10 cellular contexts compared by ENCODE assay signal in genomic region chr3:124246949-124247348, GRCh38.
DNase-seq lines count a peak whose midpoint lies in the region; ATAC-seq, FAIRE-seq and TF ChIP-seq lines count a peak whose summit lies in the region.
"Had no signal": no experiment of that assay in that cellular context is flagged by ENCODE, and none has a peak within 500 bp of the region (broad histone marks: within the 10 kb centered on the region; RNA-seq: fewer than 3 reads in every experiment).

No MANE protein-coding gene starts in this region.

- no peak overlapping the region for H3K4me3 Mint-ChIP-seq in activated CD8-positive, alpha-beta T cell treated with anti-CD3 and anti-CD28 coated beads for 36 hours
- H3K4me3 Mint-ChIP-seq in activated CD8-positive, alpha-beta T cell treated with anti-CD3 and anti-CD28 coated beads, Interleukin-2, amount 10 ng/mL, durations not matched to agents 7 days and 5 days = no peak overlapping the region
- H3K4me3 Mint-ChIP-seq in type B pancreatic cell = no peak overlapping the region
- H3K4me3 Mint-ChIP-seq: memory B cell had no signal

- TF ChIP-seq POLR2A in endothelial cell of umbilical vein (IDR thresholded peaks at IDR 0.05; ENCODE audit: low read depth, low read length) = no peak

- POLR2A ChIA-PET in activated CD8-positive, alpha-beta T cell treated with anti-CD3 and anti-CD28 coated beads for 36 hours (lab: Charles Lee) = no interaction called here
- POLR2A ChIA-PET in activated CD8-positive, alpha-beta T cell treated with anti-CD3 and anti-CD28 coated beads, Interleukin-2, amount 10 ng/mL, durations not matched to agents 7 days and 5 days (lab: Charles Lee) = no interaction called here
- POLR2A ChIA-PET in endothelial cell of umbilical vein (lab: Charles Lee) = no interaction called here

- H3K4me2 ChIP-seq in endothelial cell of umbilical vein (ENCODE audit: insufficient read depth, low read length) = no peak overlapping the region

- H3K79me2 ChIP-seq in endothelial cell of umbilical vein (ENCODE audit: control insufficient read depth, insufficient read depth, low read length) = no peaks in the 10 kb centered on the region

- H3K27me3 Mint-ChIP-seq in activated CD8-positive, alpha-beta T cell treated with anti-CD3 and anti-CD28 coated beads for 36 hours = peaks cover 19% of the 10 kb centered on the region
- H3K27me3 Mint-ChIP-seq in activated CD8-positive, alpha-beta T cell treated with anti-CD3 and anti-CD28 coated beads, Interleukin-2, amount 10 ng/mL, durations not matched to agents 7 days and 5 days (ENCODE audit: low read depth) = peaks cover 18% of the 10 kb centered on the region
- peaks cover 4% of the 10 kb centered on the region for H3K27me3 Mint-ChIP-seq in type B pancreatic cell

- no peak overlapping the region for H3K4me3 ChIP-seq in endothelial cell of umbilical vein (replicated peaks in 1 of 3; ENCODE audit: insufficient read depth in 1 of 3, low read depth in 1 of 3, low read length in 3 of 3)

- H2AFZ ChIP-seq in endothelial cell of umbilical vein (ENCODE audit: low read depth, low read length) = no peak overlapping the region

- TF ChIP-seq CTCF in activated CD8-positive, alpha-beta T cell treated with anti-CD3 and anti-CD28 coated beads for 36 hours (IDR thresholded peaks at IDR 0.05) = peak; percentile 26
- peak; percentile 29 to 39 for TF ChIP-seq CTCF in endothelial cell of umbilical vein (IDR thresholded peaks at IDR 0.05; ENCODE audit: extremely low read depth in 1 of 2, insufficient read depth in 1 of 2, low read depth in 1 of 2, low read length in 2 of 2)
- peak; percentile 57 for TF ChIP-seq CTCF in type B pancreatic cell (conservative IDR thresholded peaks at IDR 0.05)

- H3K4me1 Mint-ChIP-seq in activated CD8-positive, alpha-beta T cell treated with anti-CD3 and anti-CD28 coated beads for 36 hours (ENCODE audit: low read depth) = no peaks in the 10 kb centered on the region
- H3K4me1 Mint-ChIP-seq in activated CD8-positive, alpha-beta T cell treated with anti-CD3 and anti-CD28 coated beads, Interleukin-2, amount 10 ng/mL, durations not matched to agents 7 days and 5 days (ENCODE audit: low read depth) = peaks cover 4% of the 10 kb centered on the region
- H3K4me1 Mint-ChIP-seq in type B pancreatic cell (ENCODE audit: unreplicated experiment) = peaks cover 13% of the 10 kb centered on the region
- H3K4me1 Mint-ChIP-seq: memory B cell had no signal

- dilution Hi-C loops in endothelial cell of umbilical vein (cut with MboI; ENCODE audit: extremely low pct_ligation_motif_present, low sequenced_read_pairs) = no loop called here

- H4K20me1 ChIP-seq in endothelial cell of umbilical vein (replicated peaks; ENCODE audit: control insufficient read depth, extremely low read depth, insufficient read depth, low read length) = no peaks in the 10 kb centered on the region

- intact Hi-C loops in activated CD8-positive, alpha-beta T cell treated with anti-CD3 and anti-CD28 coated beads for 36 hours (cut with micrococcal nuclease) = no loop called here
- intact Hi-C loops in endothelial cell of umbilical vein (cut with micrococcal nuclease) = no loop called here

- no peaks in the 10 kb centered on the region for H3K9me3 ChIP-seq in endothelial cell of umbilical vein (replicated peaks; ENCODE audit: control insufficient read depth, insufficient read depth, low read length)

- peak; percentile 11 for DNase-seq in activated CD8-positive, alpha-beta T cell treated with anti-CD3 and anti-CD28 coated beads for 36 hours
- no peak for DNase-seq in activated CD8-positive, alpha-beta T cell treated with anti-CD3 and anti-CD28 coated beads, Interleukin-2, amount 10 ng/mL, durations not matched to agents 7 days and 5 days
- DNase-seq in NCI-H446 treated with DMSO at 0.1 percent for 48 hours (lab: John Stamatoyannopoulos, UW) = peak; percentile 12
- peak; percentile 26 for DNase-seq in endothelial cell of umbilical vein (ENCODE audit: low read depth, low spot score)
- no peak for DNase-seq in type B pancreatic cell (ENCODE audit: extremely low spot score, unreplicated experiment)
- DNase-seq in ureter (ENCODE audit: low spot score) = no peak
- DNase-seq in stimulated activated naive CD4-positive, alpha-beta T cell (lab: John Stamatoyannopoulos, UW) = no peak

- no peaks in the 10 kb centered on the region for H3K9me3 Mint-ChIP-seq in activated CD8-positive, alpha-beta T cell treated with anti-CD3 and anti-CD28 coated beads for 36 hours
- no peaks in the 10 kb centered on the region for H3K9me3 Mint-ChIP-seq in activated CD8-positive, alpha-beta T cell treated with anti-CD3 and anti-CD28 coated beads, Interleukin-2, amount 10 ng/mL, durations not matched to agents 7 days and 5 days (ENCODE audit: insufficient read depth)
- H3K9me3 Mint-ChIP-seq in type B pancreatic cell = no peaks in the 10 kb centered on the region
- H3K9me3 Mint-ChIP-seq: memory B cell had no signal

- H3K27me3 ChIP-seq in endothelial cell of umbilical vein (ENCODE audit: control insufficient read depth in 2 of 2, insufficient read depth in 2 of 2, low read length in 2 of 2) = no peaks in the 10 kb centered on the region

- H3K27ac Mint-ChIP-seq in activated CD8-positive, alpha-beta T cell treated with anti-CD3 and anti-CD28 coated beads for 36 hours = no peak overlapping the region
- no peak overlapping the region for H3K27ac Mint-ChIP-seq in activated CD8-positive, alpha-beta T cell treated with anti-CD3 and anti-CD28 coated beads, Interleukin-2, amount 10 ng/mL, durations not matched to agents 7 days and 5 days
- no peak overlapping the region for H3K27ac Mint-ChIP-seq in type B pancreatic cell
- H3K27ac Mint-ChIP-seq: memory B cell had no signal

- no peak overlapping the region for H3K27ac ChIP-seq in endothelial cell of umbilical vein (ENCODE audit: insufficient read depth, low read depth, low read length)

- peak; percentile 64 for FAIRE-seq in endothelial cell of umbilical vein (lab: Jason Lieb, UNC)
- FAIRE-seq: TTC549 had no signal

- no peaks in the 10 kb centered on the region for H3K9me1 ChIP-seq in endothelial cell of umbilical vein (replicated peaks; ENCODE audit: control insufficient read depth, extremely low read depth, insufficient read depth, low read length)

- CTCF ChIA-PET in activated CD8-positive, alpha-beta T cell treated with anti-CD3 and anti-CD28 coated beads for 36 hours (lab: Charles Lee) = interaction anchor here (1.5 kb wide), 1 partner anchor 14 kb away, joined by 5 read pairs; no protein-coding TSS in a partner anchor
- CTCF ChIA-PET in activated CD8-positive, alpha-beta T cell treated with anti-CD3 and anti-CD28 coated beads, Interleukin-2, amount 10 ng/mL, durations not matched to agents 7 days and 5 days (lab: Charles Lee) = interaction anchor here (1.0 kb wide), 1 partner anchor 231 kb away, joined by 3 read pairs; no protein-coding TSS in a partner anchor
- CTCF ChIA-PET in endothelial cell of umbilical vein (lab: Charles Lee) = interaction anchor here (0.6 to 1.6 kb wide), 18 partner anchors 9 to 232 kb away, joined by 3 to 8 read pairs (median 3); partner anchors contain the start of gene KALRN

- no peak for ATAC-seq in activated CD8-positive, alpha-beta T cell treated with anti-CD3 and anti-CD28 coated beads for 36 hours
- ATAC-seq in activated CD8-positive, alpha-beta T cell treated with anti-CD3 and anti-CD28 coated beads, Interleukin-2, amount 10 ng/mL, durations not matched to agents 7 days and 5 days = no peak
- no peak for ATAC-seq in GM18873 (IDR thresholded peaks at IDR 0.05; ENCODE audit: low FRiP score, unreplicated experiment)

- no peaks in the 10 kb centered on the region for H3K36me3 ChIP-seq in endothelial cell of umbilical vein (ENCODE audit: control insufficient read depth in 2 of 2, extremely low read depth in 1 of 2, insufficient read depth in 2 of 2, low read length in 2 of 2)

- H3K36me3 Mint-ChIP-seq in activated CD8-positive, alpha-beta T cell treated with anti-CD3 and anti-CD28 coated beads for 36 hours (ENCODE audit: low read depth) = no peaks in the 10 kb centered on the region
- H3K36me3 Mint-ChIP-seq in activated CD8-positive, alpha-beta T cell treated with anti-CD3 and anti-CD28 coated beads, Interleukin-2, amount 10 ng/mL, durations not matched to agents 7 days and 5 days (ENCODE audit: low read depth) = no peaks in the 10 kb centered on the region
- no peaks in the 10 kb centered on the region for H3K36me3 Mint-ChIP-seq in type B pancreatic cell
- H3K36me3 Mint-ChIP-seq: memory B cell had no signal

- no peak overlapping the region for H3K9ac ChIP-seq in endothelial cell of umbilical vein (replicated peaks; ENCODE audit: extremely low read depth, insufficient read depth, low read length)

- H3K4me1 ChIP-seq in endothelial cell of umbilical vein (ENCODE audit: control insufficient read depth, extremely low read depth, insufficient read depth, low read length) = peaks cover 27% of the 10 kb centered on the region

- no TSS peak for BruUV-seq in endothelial cell of umbilical vein (replicated peaks; lab: Mats Ljungman, UMichigan)

TF ChIP-seq in endothelial cell of umbilical vein, 7 proteins besides CTCF, POLR2A, EP300 and RAD21:
- TF ChIP-seq MYC (IDR thresholded peaks at IDR 0.05; ENCODE audit: low read depth, low read length) (no peak), POLR2AphosphoS5 (IDR thresholded peaks at IDR 0.05; ENCODE audit: insufficient read depth, low read depth, low read length) (no peak), FOS (IDR thresholded peaks at IDR 0.05; ENCODE audit: borderline replicate concordance, insufficient read depth, low read length) (no peak), GATA2 (IDR thresholded peaks at IDR 0.05; ENCODE audit: insufficient read depth, insufficient read length, low read depth, low read length) (no peak)

Comparison
In these comparisons a context has a peak if more than half of its experiments do, and no peak if none do; other contexts are left out.
1. DNase-seq: peak in activated CD8-positive, alpha-beta T cell treated with anti-CD3 and anti-CD28 coated beads for 36 hours (single experiment), NCI-H446 treated with DMSO at 0.1 percent for 48 hours (single experiment) and endothelial cell of umbilical vein (single experiment); none in activated CD8-positive, alpha-beta T cell treated with anti-CD3 and anti-CD28 coated beads, Interleukin-2, amount 10 ng/mL, durations not matched to agents 7 days and 5 days (single experiment), type B pancreatic cell (single experiment), ureter (single experiment) and stimulated activated naive CD4-positive, alpha-beta T cell (0 of 6).
2. Peak in every context shown above with its lines, with median percentiles within 50 percentile points of each other: CTCF ChIP-seq.